ENCODE assay signal across 1 cellular context in the genomic region with DNA sequence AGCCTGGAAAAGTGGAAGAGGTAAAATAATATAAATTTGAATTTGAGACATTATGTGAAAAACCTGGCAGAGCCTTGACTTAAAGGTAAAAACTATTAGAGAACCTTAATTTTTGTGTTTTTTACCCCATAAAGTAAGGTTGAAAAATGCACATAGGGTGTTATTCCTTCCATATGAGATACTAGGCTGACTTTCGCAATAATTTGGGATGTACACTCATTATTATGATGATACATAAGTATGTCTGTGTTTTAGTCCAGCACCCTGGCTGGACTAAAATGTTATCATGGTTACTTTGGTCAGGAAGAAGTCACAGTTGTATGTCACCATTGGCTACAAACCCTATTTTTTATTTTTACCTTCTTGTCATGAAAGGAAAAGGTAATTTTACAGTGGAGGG.
TF ChIP-seq lines count a peak whose summit lies in the region.

No MANE protein-coding gene starts in this region.

TF ChIP-seq in HepG2, 621 proteins besides CTCF, POLR2A, EP300 and RAD21 (continued from another document):
- TF ChIP-seq, protein P1, sequence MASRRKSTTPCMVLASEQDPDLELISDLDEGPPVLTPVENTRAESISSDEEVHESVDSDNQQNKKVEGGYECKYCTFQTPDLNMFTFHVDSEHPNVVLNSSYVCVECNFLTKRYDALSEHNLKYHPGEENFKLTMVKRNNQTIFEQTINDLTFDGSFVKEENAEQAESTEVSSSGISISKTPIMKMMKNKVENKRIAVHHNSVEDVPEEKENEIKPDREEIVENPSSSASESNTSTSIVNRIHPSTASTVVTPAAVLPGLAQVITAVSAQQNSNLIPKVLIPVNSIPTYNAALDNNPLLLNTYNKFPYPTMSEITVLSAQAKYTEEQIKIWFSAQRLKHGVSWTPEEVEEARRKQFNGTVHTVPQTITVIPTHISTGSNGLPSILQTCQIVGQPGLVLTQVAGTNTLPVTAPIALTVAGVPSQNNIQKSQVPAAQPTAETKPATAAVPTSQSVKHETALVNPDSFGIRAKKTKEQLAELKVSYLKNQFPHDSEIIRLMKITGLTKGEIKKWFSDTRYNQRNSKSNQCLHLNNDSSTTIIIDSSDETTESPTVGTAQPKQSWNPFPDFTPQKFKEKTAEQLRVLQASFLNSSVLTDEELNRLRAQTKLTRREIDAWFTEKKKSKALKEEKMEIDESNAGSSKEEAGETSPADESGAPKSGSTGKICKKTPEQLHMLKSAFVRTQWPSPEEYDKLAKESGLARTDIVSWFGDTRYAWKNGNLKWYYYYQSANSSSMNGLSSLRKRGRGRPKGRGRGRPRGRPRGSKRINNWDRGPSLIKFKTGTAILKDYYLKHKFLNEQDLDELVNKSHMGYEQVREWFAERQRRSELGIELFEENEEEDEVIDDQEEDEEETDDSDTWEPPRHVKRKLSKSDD (CRISPR knock-in tag; IDR thresholded peaks at IDR 0.05; ENCODE audit: low read depth), result no peak
- TF ChIP-seq ZNF224 (CRISPR knock-in tag; IDR thresholded peaks at IDR 0.05) (no peak), CEBPB (IDR thresholded peaks at IDR 0.05; ENCODE audit: borderline replicate concordance, low read depth, low read length) (peak; percentile 69)
- TF ChIP-seq, protein P2, sequence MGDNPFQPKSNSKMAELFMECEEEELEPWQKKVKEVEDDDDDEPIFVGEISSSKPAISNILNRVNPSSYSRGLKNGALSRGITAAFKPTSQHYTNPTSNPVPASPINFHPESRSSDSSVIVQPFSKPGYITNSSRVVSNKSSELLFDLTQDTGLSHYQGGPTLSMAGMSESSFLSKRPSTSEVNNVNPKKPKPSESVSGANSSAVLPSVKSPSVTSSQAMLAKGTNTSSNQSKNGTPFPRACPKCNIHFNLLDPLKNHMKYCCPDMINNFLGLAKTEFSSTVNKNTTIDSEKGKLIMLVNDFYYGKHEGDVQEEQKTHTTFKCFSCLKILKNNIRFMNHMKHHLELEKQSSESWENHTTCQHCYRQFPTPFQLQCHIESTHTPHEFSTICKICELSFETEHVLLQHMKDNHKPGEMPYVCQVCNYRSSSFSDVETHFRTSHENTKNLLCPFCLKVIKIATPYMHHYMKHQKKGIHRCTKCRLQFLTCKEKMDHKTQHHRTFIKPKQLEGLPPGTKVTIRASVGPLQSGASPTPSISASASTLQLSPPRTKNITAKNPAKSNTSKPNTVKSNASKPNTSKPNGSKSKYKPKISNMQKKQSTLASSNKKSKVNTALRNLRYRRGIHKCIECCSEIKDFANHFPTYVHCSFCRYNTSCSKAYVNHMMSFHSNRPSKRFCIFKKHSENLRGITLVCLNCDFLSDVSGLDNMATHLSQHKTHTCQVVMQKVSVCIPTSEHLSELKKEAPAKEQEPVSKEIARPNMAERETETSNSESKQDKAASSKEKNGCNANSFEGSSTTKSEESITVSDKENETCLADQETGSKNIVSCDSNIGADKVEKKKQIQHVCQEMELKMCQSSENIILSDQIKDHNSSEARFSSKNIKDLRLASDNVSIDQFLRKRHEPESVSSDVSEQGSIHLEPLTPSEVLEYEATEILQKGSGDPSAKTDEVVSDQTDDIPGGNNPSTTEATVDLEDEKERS (CRISPR knock-in tag; IDR thresholded peaks at IDR 0.05), result no peak
